Comparison of ENCODE assay signal across 9 cellular contexts in genomic region chr6:1436334-1437306, GRCh38. TPM values are rescaled to one million over a fixed set of nuclear protein-coding genes. Genes with fewer than 3 reads are reported as not detected.
DNase-seq lines count a peak whose midpoint lies in the region; ATAC-seq and TF ChIP-seq lines count a peak whose summit lies in the region.
"Had no signal": no experiment of that assay in that cellular context is flagged by ENCODE, and none has a peak within 500 bp of the region (broad histone marks: within the 10 kb centered on the region; RNA-seq: fewer than 3 reads in every experiment).

No MANE protein-coding gene starts in this region.

- H3K4me3 ChIP-seq in PC-9 (no peak overlapping the region), psoas muscle (no peak overlapping the region)

- DNase-seq in NCI-H524 (lab: John Stamatoyannopoulos, UW) (peak; percentile 15 to 71), NCI-H524 treated with DMSO at 0.1 percent for 48 hours (lab: John Stamatoyannopoulos, UW) (no peak), HS-27A (ENCODE audit: low read depth) (peak; percentile 52), PC-9 (peak; percentile 52 to 57), Right ventricle myocardium superior (no peak), psoas muscle (no peak)
- DNase-seq in activated naive CD8-positive, alpha-beta T cell treated with anti-CD3 and anti-CD28 coated beads for 36 hours: peak; percentile 6

- WGBS in psoas muscle, 3 donors: 29 to 31% (median 30%) methylated on average over 18 of the region's 18 CpGs

- no peaks in the 10 kb centered on the region for H3F3A ChIP-seq in PC-9 (ENCODE audit: insufficient read depth, low read depth)

- H3K36me3 Mint-ChIP-seq in activated naive CD8-positive, alpha-beta T cell treated with anti-CD3 and anti-CD28 coated beads for 36 hours: no peaks in the 10 kb centered on the region

- H2AFZ ChIP-seq in PC-9: no peak overlapping the region

- CTCF ChIA-PET in PC-9 (lab: Charles Lee): interaction anchor here (0.6 to 0.9 kb wide), 2 partner anchors 87 to 99 kb away, joined by 4 to 9 read pairs; no protein-coding TSS in a partner anchor

- H3K36me3 ChIP-seq in PC-9 (ENCODE audit: low read depth) (no peaks in the 10 kb centered on the region), psoas muscle (ENCODE audit: insufficient read depth in 1 of 2, low read depth in 1 of 2) (no peaks in the 10 kb centered on the region)

- no TSS peak for BruUV-seq in PC-9 (replicated peaks; lab: Mats Ljungman, UMichigan)

- no peaks in the 10 kb centered on the region for H3K4me1 Mint-ChIP-seq in activated naive CD8-positive, alpha-beta T cell treated with anti-CD3 and anti-CD28 coated beads for 36 hours

- H3K79me2 ChIP-seq in PC-9 (ENCODE audit: low read depth): no peaks in the 10 kb centered on the region

- H3K27ac ChIP-seq in PC-9 (no peak overlapping the region), psoas muscle (no peak overlapping the region)

- H3K4me1 ChIP-seq in PC-9 (replicated peaks; ENCODE audit: insufficient read depth) (no peaks in the 10 kb centered on the region), psoas muscle (no peaks in the 10 kb centered on the region)

- TF ChIP-seq CTCF in PC-9 (conservative IDR thresholded peaks at IDR 0.05) (peak; percentile 73), psoas muscle (IDR thresholded peaks at IDR 0.05) (peak; percentile 79)

- H3K27me3 ChIP-seq in PC-9 (ENCODE audit: insufficient read depth, low read depth): no peaks in the 10 kb centered on the region
- peaks cover 0 to 20% (median 0%) of the 10 kb centered on the region in 3 donors for H3K27me3 ChIP-seq in psoas muscle (ENCODE audit: insufficient read depth in 3 of 3, low read length in 2 of 3)

- intact Hi-C loops in PC-9 (cut with micrococcal nuclease; ENCODE audit: unreplicated experiment): loop anchor here (2.0 to 5.0 kb wide), 2 partner anchors 844 to 1248 kb away; no protein-coding TSS in a partner anchor
- intact Hi-C loops in Right ventricle myocardium superior (cut with DNase I): no loop called here
- intact Hi-C loops in psoas muscle (cut with DNase I): loop anchor here in 1 of 2 donors (10.0 kb wide), 1 partner anchor 712 kb away; no protein-coding TSS in a partner anchor

- peak overlapping the region; percentile 51 for H3K4me2 ChIP-seq in PC-9

- H3K4me3 Mint-ChIP-seq in activated naive CD8-positive, alpha-beta T cell treated with anti-CD3 and anti-CD28 coated beads for 36 hours: no peak overlapping the region

- no peaks in the 10 kb centered on the region for H3K9me3 Mint-ChIP-seq in activated naive CD8-positive, alpha-beta T cell treated with anti-CD3 and anti-CD28 coated beads for 36 hours

- no peaks in the 10 kb centered on the region for H4K20me1 ChIP-seq in PC-9 (ENCODE audit: insufficient read depth)

- H3K9me3 ChIP-seq in PC-9 (ENCODE audit: insufficient read depth, low read depth) (no peaks in the 10 kb centered on the region), psoas muscle (no peaks in the 10 kb centered on the region)

- H3K9me2 ChIP-seq in PC-9 (ENCODE audit: insufficient read depth): no peaks in the 10 kb centered on the region

- H3K27ac Mint-ChIP-seq in activated naive CD8-positive, alpha-beta T cell treated with anti-CD3 and anti-CD28 coated beads for 36 hours: no peak overlapping the region

- peaks cover 49% of the 10 kb centered on the region for H3K27me3 Mint-ChIP-seq in activated naive CD8-positive, alpha-beta T cell treated with anti-CD3 and anti-CD28 coated beads for 36 hours

- ATAC-seq in Right ventricle myocardium superior (ENCODE audit: poor library complexity) (peak; percentile 78), psoas muscle (peak; percentile 61 to 86 (median 70)), GM21515 (IDR thresholded peaks at IDR 0.05; ENCODE audit: unreplicated experiment) (no peak)

- POLR2A ChIA-PET in PC-9 (lab: Charles Lee; ENCODE audit: unreplicated experiment): no interaction called here

RNA-seq across cellular contexts. Expression of gene FOXF2, which starts 47.2 kb away (rescaled TPM):
- total RNA-seq in PC-9 (2021) (not detected in 2 replicates), Right ventricle myocardium superior (0.16 TPM), psoas muscle (under 1 TPM; 0.12 to 0.54 (median 0.28) TPM)
- total RNA-seq in activated naive CD8-positive, alpha-beta T cell treated with anti-CD3 and anti-CD28 coated beads for 36 hours: not detected
- under 1 TPM; 0.07 to 0.42 (median 0.17) TPM for polyA plus RNA-seq in psoas muscle
- total RNA-seq: glomerular endothelial cell had no signal

Comparison
In these comparisons a context has a peak if more than half of its experiments do, and no peak if none do; other contexts are left out.
1. DNase-seq: peak in NCI-H524 (2 of 2), HS-27A (single experiment), PC-9 (2 of 2) and activated naive CD8-positive, alpha-beta T cell treated with anti-CD3 and anti-CD28 coated beads for 36 hours (single experiment); none in NCI-H524 treated with DMSO at 0.1 percent for 48 hours (single experiment), Right ventricle myocardium superior (single experiment) and psoas muscle (0 of 2).